In genomic region chr3:58998476-58999117, GRCh38 we compare ENCODE assay signal across 10 cellular contexts. TPM values are rescaled to one million over a fixed set of nuclear protein-coding genes. Genes with fewer than 3 reads are reported as not detected.
DNase-seq lines count a peak whose midpoint lies in the region; ATAC-seq and TF ChIP-seq lines count a peak whose summit lies in the region.
"Had no signal": no experiment of that assay in that cellular context is flagged by ENCODE, and none has a peak within 500 bp of the region (broad histone marks: within the 10 kb centered on the region; RNA-seq: fewer than 3 reads in every experiment).

No MANE protein-coding gene starts in this region.

- H3K36me3 Mint-ChIP-seq in natural killer cell treated with Interleukin-12 subunit alpha and Interleukin-12 subunit beta and Interleukin-15 and Interleukin-18, amount 100 ng/mL, for 72 hours: no peaks in the 10 kb centered on the region
- no peaks in the 10 kb centered on the region for H3K36me3 Mint-ChIP-seq in natural killer cell

- no peak overlapping the region for H3K4me3 Mint-ChIP-seq in natural killer cell treated with Interleukin-12 subunit alpha and Interleukin-12 subunit beta and Interleukin-15 and Interleukin-18, amount 100 ng/mL, for 72 hours
- no peak overlapping the region for H3K4me3 Mint-ChIP-seq in natural killer cell
- H3K4me3 Mint-ChIP-seq: neural crest cell had no signal

- H3K4me3 ChIP-seq in fibroblast of pulmonary artery (replicated peaks; ENCODE audit: low read depth, low read length): no peak overlapping the region
- H3K4me3 ChIP-seq in lower leg skin (ENCODE audit: low read depth, poor library complexity, severe bottlenecking): no peak overlapping the region
- H3K4me3 ChIP-seq: upper lobe of left lung had no signal

- H3K27me3 Mint-ChIP-seq in natural killer cell treated with Interleukin-12 subunit alpha and Interleukin-12 subunit beta and Interleukin-15 and Interleukin-18, amount 100 ng/mL, for 72 hours: peaks cover 4 to 7% of the 10 kb centered on the region in 2 donors
- peaks cover 4 to 6% of the 10 kb centered on the region in 2 donors for H3K27me3 Mint-ChIP-seq in natural killer cell (ENCODE audit: low read depth in 2 of 2)

- intact Hi-C loops in natural killer cell (cut with micrococcal nuclease) (no loop called here), lower leg skin (cut with DNase I; ENCODE audit: low total_unique reads) (no loop called here)

- 34 to 54% methylated on average over 4 of the region's 4 CpGs for WGBS in lower leg skin, 2 donors

- no peaks in the 10 kb centered on the region for H3K4me1 Mint-ChIP-seq in natural killer cell treated with Interleukin-12 subunit alpha and Interleukin-12 subunit beta and Interleukin-15 and Interleukin-18, amount 100 ng/mL, for 72 hours (ENCODE audit: low read depth in 2 of 2)
- H3K4me1 Mint-ChIP-seq in natural killer cell: peaks cover 0 to 5% of the 10 kb centered on the region in 2 donors

- no peak for DNase-seq in natural killer cell treated with Interleukin-12 subunit alpha and Interleukin-12 subunit beta and Interleukin-15 and Interleukin-18, amount 100 ng/mL, for 72 hours (ENCODE audit: low spot score)
- no peak for DNase-seq in natural killer cell
- peak; percentile 96 for DNase-seq in RPMI7951 (ENCODE audit: low read depth)
- peak; percentile 93 for DNase-seq in fibroblast of pulmonary artery (ENCODE audit: low read depth)
- peak; percentile 95 for DNase-seq in stromal cell of bone marrow (ENCODE audit: low read depth)
- no peak for DNase-seq in activated gamma-delta T cell treated with Interleukin-2 at 50 U/mL for 16 hours
- DNase-seq in Ammon's horn (ENCODE audit: low spot score): no peak
- DNase-seq in lower leg skin (ENCODE audit: low spot score in 2 of 2): no peak
- DNase-seq: upper lobe of left lung had no signal

- TF ChIP-seq POLR2A in lower leg skin (IDR thresholded peaks at IDR 0.05): no peak

- TF ChIP-seq CTCF in natural killer cell (IDR thresholded peaks at IDR 0.05) (no peak), fibroblast of pulmonary artery (IDR thresholded peaks at IDR 0.05; ENCODE audit: low read length, missing control alignments) (no peak), lower leg skin (IDR thresholded peaks at IDR 0.05) (no peak)

- ATAC-seq in natural killer cell treated with Interleukin-12 subunit alpha and Interleukin-12 subunit beta and Interleukin-15 and Interleukin-18, amount 100 ng/mL, for 72 hours: peak; percentile 56 to 90
- no peak for ATAC-seq in natural killer cell

- H3K27ac Mint-ChIP-seq in natural killer cell treated with Interleukin-12 subunit alpha and Interleukin-12 subunit beta and Interleukin-15 and Interleukin-18, amount 100 ng/mL, for 72 hours: no peak overlapping the region
- H3K27ac Mint-ChIP-seq in natural killer cell: no peak overlapping the region

- H3K9me3 Mint-ChIP-seq in natural killer cell treated with Interleukin-12 subunit alpha and Interleukin-12 subunit beta and Interleukin-15 and Interleukin-18, amount 100 ng/mL, for 72 hours: no peaks in the 10 kb centered on the region
- H3K9me3 Mint-ChIP-seq in natural killer cell: no peaks in the 10 kb centered on the region
- H3K9me3 Mint-ChIP-seq: neural crest cell had no signal

RNA-seq across cellular contexts. Expression of gene CFAP20DC, which starts 51.2 kb away (rescaled TPM):
- total RNA-seq in natural killer cell treated with Interleukin-12 subunit alpha and Interleukin-12 subunit beta and Interleukin-15 and Interleukin-18, amount 100 ng/mL, for 72 hours: under 1 TPM; 0.61 to 0.71 TPM
- total RNA-seq in natural killer cell: under 1 TPM; 0.09 to 0.20 (median 0.18) TPM
- total RNA-seq in RPMI7951 (2014; rRNA removed; shearing (Covaris generic)): 11.3 and 12.0 TPM in 2 replicates
- under 1 TPM; 0.11 to 0.94 (median 0.39) TPM for total RNA-seq in lower leg skin

Comparison
In these comparisons a context has a peak if more than half of its experiments do, and no peak if none do; other contexts are left out.
1. ATAC-seq: peak in natural killer cell treated with Interleukin-12 subunit alpha and Interleukin-12 subunit beta and Interleukin-15 and Interleukin-18, amount 100 ng/mL, for 72 hours (2 of 2); none in natural killer cell (0 of 3).
2. DNase-seq: peak in RPMI7951 (single experiment), fibroblast of pulmonary artery (single experiment) and stromal cell of bone marrow (single experiment); none in natural killer cell treated with Interleukin-12 subunit alpha and Interleukin-12 subunit beta and Interleukin-15 and Interleukin-18, amount 100 ng/mL, for 72 hours (single experiment), natural killer cell (single experiment), activated gamma-delta T cell treated with Interleukin-2 at 50 U/mL for 16 hours (single experiment), Ammon's horn (single experiment) and lower leg skin (0 of 2).